ENCODE assay signal across 1 cellular context in the genomic region with DNA sequence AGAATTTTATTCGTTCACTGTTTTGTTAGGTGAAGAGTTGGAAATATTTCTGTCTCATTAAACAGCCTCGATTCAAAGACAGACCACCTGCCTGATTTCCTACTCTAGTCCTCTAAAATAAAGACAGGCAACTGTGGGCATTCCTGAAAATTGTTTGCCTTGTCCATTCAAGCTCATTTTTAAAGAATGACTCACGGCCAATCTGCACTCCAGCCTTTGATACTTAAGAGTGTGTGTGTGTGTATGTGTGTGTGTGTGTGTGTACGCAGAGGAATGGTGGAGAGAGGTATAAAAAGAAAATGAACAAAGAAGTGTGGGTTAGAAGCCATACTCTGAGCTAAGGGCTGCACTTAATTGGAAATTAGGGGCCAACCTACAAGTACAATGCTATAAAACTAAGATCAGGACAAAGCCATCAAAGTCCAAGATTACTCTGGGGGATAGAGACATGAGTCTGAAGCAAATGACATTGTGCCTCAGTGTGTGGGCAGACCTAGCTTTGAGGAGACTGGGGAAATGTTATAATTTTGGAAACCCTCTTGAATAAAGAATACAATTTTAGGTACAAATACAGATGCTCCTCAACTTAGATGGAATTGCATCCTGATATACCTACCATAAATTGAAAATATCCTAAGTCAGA.
TF ChIP-seq lines count a peak whose summit lies in the region.

No MANE protein-coding gene starts in this region.

TF ChIP-seq in HCT116, 20 proteins besides CTCF, POLR2A, EP300 and RAD21 (continued from another document):
- TF ChIP-seq, protein P1, sequence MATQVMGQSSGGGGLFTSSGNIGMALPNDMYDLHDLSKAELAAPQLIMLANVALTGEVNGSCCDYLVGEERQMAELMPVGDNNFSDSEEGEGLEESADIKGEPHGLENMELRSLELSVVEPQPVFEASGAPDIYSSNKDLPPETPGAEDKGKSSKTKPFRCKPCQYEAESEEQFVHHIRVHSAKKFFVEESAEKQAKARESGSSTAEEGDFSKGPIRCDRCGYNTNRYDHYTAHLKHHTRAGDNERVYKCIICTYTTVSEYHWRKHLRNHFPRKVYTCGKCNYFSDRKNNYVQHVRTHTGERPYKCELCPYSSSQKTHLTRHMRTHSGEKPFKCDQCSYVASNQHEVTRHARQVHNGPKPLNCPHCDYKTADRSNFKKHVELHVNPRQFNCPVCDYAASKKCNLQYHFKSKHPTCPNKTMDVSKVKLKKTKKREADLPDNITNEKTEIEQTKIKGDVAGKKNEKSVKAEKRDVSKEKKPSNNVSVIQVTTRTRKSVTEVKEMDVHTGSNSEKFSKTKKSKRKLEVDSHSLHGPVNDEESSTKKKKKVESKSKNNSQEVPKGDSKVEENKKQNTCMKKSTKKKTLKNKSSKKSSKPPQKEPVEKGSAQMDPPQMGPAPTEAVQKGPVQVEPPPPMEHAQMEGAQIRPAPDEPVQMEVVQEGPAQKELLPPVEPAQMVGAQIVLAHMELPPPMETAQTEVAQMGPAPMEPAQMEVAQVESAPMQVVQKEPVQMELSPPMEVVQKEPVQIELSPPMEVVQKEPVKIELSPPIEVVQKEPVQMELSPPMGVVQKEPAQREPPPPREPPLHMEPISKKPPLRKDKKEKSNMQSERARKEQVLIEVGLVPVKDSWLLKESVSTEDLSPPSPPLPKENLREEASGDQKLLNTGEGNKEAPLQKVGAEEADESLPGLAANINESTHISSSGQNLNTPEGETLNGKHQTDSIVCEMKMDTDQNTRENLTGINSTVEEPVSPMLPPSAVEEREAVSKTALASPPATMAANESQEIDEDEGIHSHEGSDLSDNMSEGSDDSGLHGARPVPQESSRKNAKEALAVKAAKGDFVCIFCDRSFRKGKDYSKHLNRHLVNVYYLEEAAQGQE (IDR thresholded peaks at IDR 0.05; ENCODE audit: low read depth), result no peak
- no peak for TF ChIP-seq YY1 (IDR thresholded peaks at IDR 0.05; ENCODE audit: extremely low read depth, insufficient replicate concordance, low read depth, low read length)
- no peak for TF ChIP-seq EGR1 (IDR thresholded peaks at IDR 0.05; ENCODE audit: low read depth)
- TF ChIP-seq FOSL1 (IDR thresholded peaks at IDR 0.05; ENCODE audit: low read depth), result peak; percentile 83
- TF ChIP-seq SP1 (IDR thresholded peaks at IDR 0.05; ENCODE audit: low read depth), result peak; percentile 50
- TF ChIP-seq JUND (IDR thresholded peaks at IDR 0.05), result peak; percentile 82
- no peak for TF ChIP-seq SRF (IDR thresholded peaks at IDR 0.05; ENCODE audit: low read depth)
- no peak for TF ChIP-seq ELF1 (IDR thresholded peaks at IDR 0.05; ENCODE audit: borderline replicate concordance, low read depth)
- TF ChIP-seq, protein P2, sequence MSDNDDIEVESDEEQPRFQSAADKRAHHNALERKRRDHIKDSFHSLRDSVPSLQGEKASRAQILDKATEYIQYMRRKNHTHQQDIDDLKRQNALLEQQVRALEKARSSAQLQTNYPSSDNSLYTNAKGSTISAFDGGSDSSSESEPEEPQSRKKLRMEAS (IDR thresholded peaks at IDR 0.05), result no peak
- no peak for TF ChIP-seq EZH2 (IDR thresholded peaks at IDR 0.05)
- peak; percentile 57; the same call in 1 of the 2 replicates for TF ChIP-seq CBX3 (IDR thresholded peaks at IDR 0.05; ENCODE audit: low read depth)
- TF ChIP-seq POLR2AphosphoS5 (IDR thresholded peaks at IDR 0.05; ENCODE audit: low read depth, low read length), result no peak
- no peak for TF ChIP-seq SIN3A (IDR thresholded peaks at IDR 0.05; ENCODE audit: low read depth)
- TF ChIP-seq, protein P3, sequence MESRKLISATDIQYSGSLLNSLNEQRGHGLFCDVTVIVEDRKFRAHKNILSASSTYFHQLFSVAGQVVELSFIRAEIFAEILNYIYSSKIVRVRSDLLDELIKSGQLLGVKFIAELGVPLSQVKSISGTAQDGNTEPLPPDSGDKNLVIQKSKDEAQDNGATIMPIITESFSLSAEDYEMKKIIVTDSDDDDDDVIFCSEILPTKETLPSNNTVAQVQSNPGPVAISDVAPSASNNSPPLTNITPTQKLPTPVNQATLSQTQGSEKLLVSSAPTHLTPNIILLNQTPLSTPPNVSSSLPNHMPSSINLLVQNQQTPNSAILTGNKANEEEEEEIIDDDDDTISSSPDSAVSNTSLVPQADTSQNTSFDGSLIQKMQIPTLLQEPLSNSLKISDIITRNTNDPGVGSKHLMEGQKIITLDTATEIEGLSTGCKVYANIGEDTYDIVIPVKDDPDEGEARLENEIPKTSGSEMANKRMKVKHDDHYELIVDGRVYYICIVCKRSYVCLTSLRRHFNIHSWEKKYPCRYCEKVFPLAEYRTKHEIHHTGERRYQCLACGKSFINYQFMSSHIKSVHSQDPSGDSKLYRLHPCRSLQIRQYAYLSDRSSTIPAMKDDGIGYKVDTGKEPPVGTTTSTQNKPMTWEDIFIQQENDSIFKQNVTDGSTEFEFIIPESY (IDR thresholded peaks at IDR 0.05; ENCODE audit: extremely low read depth, insufficient replicate concordance, low read length), result no peak
- TF ChIP-seq ZNF274 (IDR thresholded peaks at IDR 0.05; ENCODE audit: low read depth, low read length), result no peak
- no peak for TF ChIP-seq ZFX (IDR thresholded peaks at IDR 0.05)
